In genomic region chr2:151176661-151177060, GRCh38 we compare ENCODE assay signal across 1 cellular context.
TF ChIP-seq lines count a peak whose summit lies in the region.

No MANE protein-coding gene starts in this region.

TF ChIP-seq in WTC11, 78 proteins besides CTCF, POLR2A, EP300 and RAD21 (continued from another document):
- TF ChIP-seq AFF4 (CRISPR knock-in tag; IDR thresholded peaks at IDR 0.05; ENCODE audit: borderline replicate concordance), result no peak
- no peak for TF ChIP-seq PRDM15 (CRISPR knock-in tag; IDR thresholded peaks at IDR 0.05)
- no peak for TF ChIP-seq CREM (CRISPR knock-in tag; IDR thresholded peaks at IDR 0.05)
- TF ChIP-seq IRF1 (CRISPR knock-in tag; IDR thresholded peaks at IDR 0.05), result no peak
- TF ChIP-seq TP53 (CRISPR knock-in tag; IDR thresholded peaks at IDR 0.05), result no peak
- no peak for TF ChIP-seq KAT7 (CRISPR knock-in tag; IDR thresholded peaks at IDR 0.05; ENCODE audit: borderline replicate concordance)
- TF ChIP-seq GRHL2 (CRISPR knock-in tag; IDR thresholded peaks at IDR 0.05; ENCODE audit: insufficient replicate concordance, severe bottlenecking), result no peak
- TF ChIP-seq ATF6 (CRISPR knock-in tag; IDR thresholded peaks at IDR 0.05), result no peak
- no peak for TF ChIP-seq GTF2I (CRISPR knock-in tag; conservative IDR thresholded peaks at IDR 0.05)
- no peak for TF ChIP-seq ZNF532 (CRISPR knock-in tag; IDR thresholded peaks at IDR 0.05; ENCODE audit: borderline replicate concordance)
- no peak for TF ChIP-seq STAT6 (CRISPR knock-in tag; conservative IDR thresholded peaks at IDR 0.05; ENCODE audit: low read depth)
- TF ChIP-seq ERG (CRISPR knock-in tag; IDR thresholded peaks at IDR 0.05), result no peak
- TF ChIP-seq SOX15 (CRISPR knock-in tag; IDR thresholded peaks at IDR 0.05), result no peak
- TF ChIP-seq SMAD3 (CRISPR knock-in tag; IDR thresholded peaks at IDR 0.05; ENCODE audit: borderline replicate concordance), result no peak
